Comparison of ENCODE assay signal across 7 cellular contexts in genomic region chr1:150979007-150979722, GRCh38.
DNase-seq lines count a peak whose midpoint lies in the region; ATAC-seq and TF ChIP-seq lines count a peak whose summit lies in the region.

No MANE protein-coding gene starts in this region.

- DNase-seq in activated CD8-positive, alpha-beta memory T cell treated with anti-CD3 and anti-CD28 coated beads, Interleukin-2, amount 50 U/mL, for 24 hours (ENCODE audit: extremely low read depth), result peak; percentile 69
- DNase-seq in epithelial cell of esophagus (ENCODE audit: low read depth), result peak; percentile 87
- peak; percentile 68 to 90 for DNase-seq in stimulated activated CD8-positive, alpha-beta memory T cell treated with anti-CD3 and anti-CD28 coated beads, Interleukin-4, amount 100 ng/mL, for 4 hours (ENCODE audit: low read depth in 2 of 2, low spot score in 1 of 2)

- H3K27me3 ChIP-seq in HUES6 (ENCODE audit: control insufficient read depth, insufficient read depth, low read length), result no peaks in the 10 kb centered on the region
- H3K27me3 ChIP-seq in OCI-LY1 (ENCODE audit: insufficient read depth, low read length), result no peaks in the 10 kb centered on the region; the same call in 1 of the 2 replicates
- H3K27me3 ChIP-seq in muscle layer of duodenum (ENCODE audit: low read depth, low read length), result no peaks in the 10 kb centered on the region

- ATAC-seq in GM18498 (IDR thresholded peaks at IDR 0.05; ENCODE audit: unreplicated experiment), result peak; percentile 45

- H4K20me1 ChIP-seq in OCI-LY1 (ENCODE audit: insufficient read depth, low read length), result no peaks in the 10 kb centered on the region

- H3K27ac ChIP-seq in HUES6 (ENCODE audit: low read depth, low read length), result 0 out of 2 replicates have a peak overlapping the region, but pooled peaks have one; percentile 4
- no peak overlapping the region for H3K27ac ChIP-seq in OCI-LY1 (ENCODE audit: low read depth, low read length, poor library complexity, severe bottlenecking)
- H3K27ac ChIP-seq in muscle layer of duodenum (ENCODE audit: low read length), result no peak overlapping the region

- peak overlapping the region; percentile 99 for H2AFZ ChIP-seq in OCI-LY1 (ENCODE audit: low read length)

- H3K4me3 ChIP-seq in HUES6 (ENCODE audit: low read depth, low read length) (no peak overlapping the region), OCI-LY1 (ENCODE audit: low read depth, low read length, poor library complexity, severe bottlenecking) (peak overlapping the region; percentile 57), epithelial cell of esophagus (ENCODE audit: low read length) (no peak overlapping the region), muscle layer of duodenum (ENCODE audit: low read depth in 1 of 2, low read length in 2 of 2) (peak overlapping the region; percentile 47 to 58)

- H3K36me3 ChIP-seq in HUES6 (ENCODE audit: control insufficient read depth, insufficient read depth, low read length) (no peaks in the 10 kb centered on the region), OCI-LY1 (ENCODE audit: insufficient read depth, low read length) (no peaks in the 10 kb centered on the region), muscle layer of duodenum (ENCODE audit: control insufficient read depth in 1 of 2, insufficient read depth in 2 of 2, low read length in 2 of 2) (no peaks in the 10 kb centered on the region)

- H3K4me1 ChIP-seq in HUES6 (ENCODE audit: control insufficient read depth, insufficient read depth, low read length), result peaks cover 43% of the 10 kb centered on the region
- H3K4me1 ChIP-seq in OCI-LY1 (ENCODE audit: insufficient read depth, low read length, severe bottlenecking), result peaks cover 26% of the 10 kb centered on the region
- peaks cover 6% of the 10 kb centered on the region in 2 donors for H3K4me1 ChIP-seq in muscle layer of duodenum (ENCODE audit: control insufficient read depth in 1 of 2, insufficient read depth in 2 of 2, low read length in 2 of 2)

- TF ChIP-seq CTCF in OCI-LY1 (IDR thresholded peaks at IDR 0.05; ENCODE audit: low read length), result peak; percentile 100
- TF ChIP-seq CTCF in epithelial cell of esophagus (IDR thresholded peaks at IDR 0.05; ENCODE audit: insufficient read depth, low read depth, low read length, missing control alignments), result peak; percentile 100

- no peaks in the 10 kb centered on the region for H3K79me2 ChIP-seq in OCI-LY1 (ENCODE audit: insufficient read depth, low read length)

- no peak overlapping the region for H3K9ac ChIP-seq in HUES6 (ENCODE audit: low read length)
- H3K9ac ChIP-seq in OCI-LY1 (ENCODE audit: low read length), result peak overlapping the region; percentile 65

- no peaks in the 10 kb centered on the region for H3K9me3 ChIP-seq in HUES6 (ENCODE audit: control insufficient read depth, insufficient read depth, low read depth, low read length)
- no peaks in the 10 kb centered on the region for H3K9me3 ChIP-seq in OCI-LY1 (ENCODE audit: low read length)
- H3K9me3 ChIP-seq in muscle layer of duodenum (ENCODE audit: control insufficient read depth in 1 of 2, low read length in 2 of 2), result no peaks in the 10 kb centered on the region

- no peaks in the 10 kb centered on the region; the same call in 1 of the 2 replicates for H3F3A ChIP-seq in OCI-LY1 (ENCODE audit: insufficient read depth, low read length)

- H3K4me2 ChIP-seq in OCI-LY1 (ENCODE audit: low read length), result peak overlapping the region; percentile 88

- no peaks in the 10 kb centered on the region for H3K9me2 ChIP-seq in OCI-LY1 (ENCODE audit: low read depth, low read length)

Comparison
In these comparisons a context has a peak if more than half of its experiments do, and no peak if none do; other contexts are left out.
1. H3K4me3 ChIP-seq: peak in OCI-LY1 (single experiment) and muscle layer of duodenum (2 of 2); none in HUES6 (single experiment) and epithelial cell of esophagus (single experiment).
2. Peak in every context shown above with its lines, with median percentiles within 50 percentile points of each other: DNase-seq.